In genomic region chr1:34924759-34925555, GRCh38 we compare ENCODE assay signal across 9 cellular contexts. TPM values are rescaled to one million over a fixed set of nuclear protein-coding genes. Genes with fewer than 3 reads are reported as not detected.
DNase-seq lines count a peak whose midpoint lies in the region; ATAC-seq, FAIRE-seq and TF ChIP-seq lines count a peak whose summit lies in the region.
"Had no signal": no experiment of that assay in that cellular context is flagged by ENCODE, and none has a peak within 500 bp of the region (broad histone marks: within the 10 kb centered on the region; RNA-seq: fewer than 3 reads in every experiment).

No MANE protein-coding gene starts in this region.

- peak; percentile 24 for DNase-seq in HCEC 1CT
- peak; percentile 23 for DNase-seq in T follicular helper cell (ENCODE audit: low read depth)
- peak; percentile 21 to 68 for DNase-seq in breast epithelium (ENCODE audit: low spot score in 2 of 2)
- peak; percentile 54 for DNase-seq in left lobe of liver (ENCODE audit: low spot score)
- DNase-seq in stimulated activated CD8-positive, alpha-beta memory T cell treated with anti-CD3 and anti-CD28 coated beads, Interleukin-4, amount 100 ng/mL, for 48 hours, result peak; percentile 81
- DNase-seq in NCI-H128 (lab: John Stamatoyannopoulos, UW; ENCODE audit: unreplicated experiment), result no peak
- DNase-seq in RCC 7860 (ENCODE audit: low spot score), result no peak

- no peak overlapping the region for H3K27ac ChIP-seq in breast epithelium
- H3K27ac ChIP-seq: parathyroid adenoma had no signal

- no peak for FAIRE-seq in RCC 7860 (lab: Jason Lieb, UNC)

- H3K27me3 ChIP-seq in breast epithelium, result peaks cover 9 to 90% of the 10 kb centered on the region in 2 donors

- no peaks in the 10 kb centered on the region for H3K36me3 ChIP-seq in breast epithelium

- no peaks in the 10 kb centered on the region for H3K9me3 ChIP-seq in breast epithelium

- no peak for TF ChIP-seq CTCF in breast epithelium (IDR thresholded peaks at IDR 0.05)

- H3K4me1 ChIP-seq in breast epithelium, result peaks cover 8 to 10% of the 10 kb centered on the region in 2 donors

- intact Hi-C loops in breast epithelium (cut with DNase I; ENCODE audit: low total_unique reads), result no loop called here

- H3K4me3 ChIP-seq in breast epithelium, result no peak overlapping the region

- ATAC-seq in left lobe of liver (peak; percentile 86), GM21390 (IDR thresholded peaks at IDR 0.05; ENCODE audit: unreplicated experiment) (no peak)

- no peak for TF ChIP-seq POLR2A in breast epithelium (IDR thresholded peaks at IDR 0.05)

RNA-seq across cellular contexts. Expression of gene DLGAP3, which starts 4.5 kb away (rescaled TPM):
- total RNA-seq in breast epithelium (under 1 TPM; 0.15 to 0.33 (median 0.16) TPM), left lobe of liver (0.10 TPM)

Comparison
In these comparisons a context has a peak if more than half of its experiments do, and no peak if none do; other contexts are left out.
1. DNase-seq: peak in HCEC 1CT (single experiment), T follicular helper cell (single experiment), breast epithelium (2 of 2), left lobe of liver (single experiment) and stimulated activated CD8-positive, alpha-beta memory T cell treated with anti-CD3 and anti-CD28 coated beads, Interleukin-4, amount 100 ng/mL, for 48 hours (single experiment); none in NCI-H128 (single experiment) and RCC 7860 (single experiment).